ENCODE assay signal across 10 cellular contexts in the genomic region with DNA sequence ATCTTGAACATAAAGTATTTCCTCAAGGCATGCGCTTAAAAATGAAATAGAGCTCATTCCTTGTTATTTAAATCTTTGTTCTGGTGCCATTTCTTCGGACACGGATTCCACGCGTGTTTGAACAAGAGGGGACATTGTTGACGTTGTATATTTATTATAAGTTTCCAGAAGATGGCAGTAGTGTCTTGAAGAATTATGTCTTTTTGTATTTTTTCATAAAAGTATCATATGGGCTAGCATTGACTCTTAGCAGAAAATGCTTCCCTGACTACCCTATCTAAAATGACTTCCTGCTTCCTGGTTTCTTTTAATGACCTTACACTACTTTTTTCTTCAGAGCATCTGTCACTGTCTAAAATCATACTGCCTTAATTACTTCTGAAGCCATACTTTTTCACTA. TPM values are rescaled to one million over a fixed set of nuclear protein-coding genes. Genes with fewer than 3 reads are reported as not detected.
DNase-seq lines count a peak whose midpoint lies in the region; ATAC-seq and TF ChIP-seq lines count a peak whose summit lies in the region.
"Had no signal": no experiment of that assay in that cellular context is flagged by ENCODE, and none has a peak within 500 bp of the region (broad histone marks: within the 10 kb centered on the region; RNA-seq: fewer than 3 reads in every experiment).

No MANE protein-coding gene starts in this region.

- no peaks in the 10 kb centered on the region for H3K79me2 ChIP-seq in OCI-LY3 (ENCODE audit: low read length)

- H3K4me1 Mint-ChIP-seq in stimulated activated memory B cell treated with anti-CD40 and anti-IgM and Interleukin-4, amounts not matched to agents 10 μg/mL and 1 μg/mL and 100 μg/mL, for 72 hours, result peaks cover 32% of the 10 kb centered on the region
- H3K4me1 Mint-ChIP-seq: neural crest cell had no signal

- no peak overlapping the region for H2AFZ ChIP-seq in OCI-LY3 (ENCODE audit: low read depth, low read length)

- H3K36me3 ChIP-seq in cardiac muscle cell (peaks cover 37% of the 10 kb centered on the region), right atrium auricular region (peaks cover 35% of the 10 kb centered on the region), OCI-LY3 (replicated peaks; ENCODE audit: low read depth, low read length) (peaks cover 4% of the 10 kb centered on the region)

- H3K9me3 Mint-ChIP-seq in stimulated activated memory B cell treated with anti-CD40 and anti-IgM and Interleukin-4, amounts not matched to agents 10 μg/mL and 1 μg/mL and 100 μg/mL, for 72 hours, result no peaks in the 10 kb centered on the region
- H3K9me3 Mint-ChIP-seq: neural crest cell had no signal

- H4K20me1 ChIP-seq in OCI-LY3 (ENCODE audit: insufficient read depth, low read length), result peaks cover 8% of the 10 kb centered on the region; the same call in 1 of the 2 replicates

- H3K27ac ChIP-seq in cardiac muscle cell (no peak overlapping the region), right atrium auricular region (no peak overlapping the region), OCI-LY3 (ENCODE audit: low read length) (0 out of 2 replicates have a peak overlapping the region, but pooled peaks have one; percentile 8)

- no peak overlapping the region for H3K4me3 ChIP-seq in cardiac muscle cell
- no peak overlapping the region for H3K4me3 ChIP-seq in right atrium auricular region
- H3K4me3 ChIP-seq in OCI-LY3 (ENCODE audit: low read length), result no peak overlapping the region
- no peak overlapping the region for H3K4me3 ChIP-seq in fibroblast of mammary gland (ENCODE audit: control insufficient read depth, low read depth, low read length)

- no peak for ATAC-seq in stimulated activated memory B cell treated with anti-CD40 and anti-IgM and Interleukin-4, amounts not matched to agents 10 μg/mL and 1 μg/mL and 100 μg/mL, for 72 hours
- ATAC-seq in HG03095 (IDR thresholded peaks at IDR 0.05; ENCODE audit: unreplicated experiment) (no peak), HG02840 (IDR thresholded peaks at IDR 0.05; ENCODE audit: low FRiP score, unreplicated experiment) (no peak)

- no peak overlapping the region for H3K4me3 Mint-ChIP-seq in stimulated activated memory B cell treated with anti-CD40 and anti-IgM and Interleukin-4, amounts not matched to agents 10 μg/mL and 1 μg/mL and 100 μg/mL, for 72 hours
- H3K4me3 Mint-ChIP-seq: neural crest cell had no signal

- H3K9me3 ChIP-seq in cardiac muscle cell (ENCODE audit: low read depth) (no peaks in the 10 kb centered on the region), right atrium auricular region (no peaks in the 10 kb centered on the region), OCI-LY3 (ENCODE audit: insufficient read depth, low read length) (no peaks in the 10 kb centered on the region)

- H3K27ac Mint-ChIP-seq in stimulated activated memory B cell treated with anti-CD40 and anti-IgM and Interleukin-4, amounts not matched to agents 10 μg/mL and 1 μg/mL and 100 μg/mL, for 72 hours, result peak overlapping the region; percentile 47

- H3K9ac ChIP-seq in OCI-LY3 (ENCODE audit: low read length), result no peak overlapping the region

- no peaks in the 10 kb centered on the region for H3K27me3 ChIP-seq in cardiac muscle cell
- no peaks in the 10 kb centered on the region for H3K27me3 ChIP-seq in right atrium auricular region
- no peaks in the 10 kb centered on the region for H3K27me3 ChIP-seq in OCI-LY3 (ENCODE audit: low read depth, low read length)

- peaks cover 54% of the 10 kb centered on the region for H3K36me3 Mint-ChIP-seq in stimulated activated memory B cell treated with anti-CD40 and anti-IgM and Interleukin-4, amounts not matched to agents 10 μg/mL and 1 μg/mL and 100 μg/mL, for 72 hours

- TF ChIP-seq CTCF in cardiac muscle cell (IDR thresholded peaks at IDR 0.05; ENCODE audit: low read depth, low read length), result peak; percentile 16
- peak in 1 of 2 donors; percentile 39 for TF ChIP-seq CTCF in right atrium auricular region (IDR thresholded peaks at IDR 0.05)
- peak; percentile 39; the same call in 1 of the 2 replicates for TF ChIP-seq CTCF in OCI-LY3 (IDR thresholded peaks at IDR 0.05; ENCODE audit: low read depth, low read length)
- TF ChIP-seq CTCF in fibroblast of mammary gland (conservative IDR thresholded peaks at IDR 0.05; ENCODE audit: control insufficient read depth, insufficient read depth, low read depth, low read length), result peak; percentile 3

- H3K4me2 ChIP-seq in OCI-LY3 (ENCODE audit: low read length), result no peak overlapping the region

- no peaks in the 10 kb centered on the region for H3K27me3 Mint-ChIP-seq in stimulated activated memory B cell treated with anti-CD40 and anti-IgM and Interleukin-4, amounts not matched to agents 10 μg/mL and 1 μg/mL and 100 μg/mL, for 72 hours

- H3K4me1 ChIP-seq in cardiac muscle cell (ENCODE audit: low read depth), result no peaks in the 10 kb centered on the region
- H3K4me1 ChIP-seq in right atrium auricular region, result no peaks in the 10 kb centered on the region
- peaks cover 19% of the 10 kb centered on the region for H3K4me1 ChIP-seq in OCI-LY3 (ENCODE audit: low read length)

- DNase-seq in cardiac muscle cell (ENCODE audit: low read depth in 1 of 2, low spot score in 1 of 2) (peak in 1 of 2 donors; percentile 52), right atrium auricular region (ENCODE audit: low spot score) (no peak), fibroblast of mammary gland (ENCODE audit: low read depth) (peak; percentile 17), HUDEP-2 (lab: John Stamatoyannopoulos, UW; ENCODE audit: unreplicated experiment in 76 of 76) (no peak)
- DNase-seq: activated CD8-positive, alpha-beta memory T cell treated with anti-CD3 and anti-CD28 coated beads, Interleukin-2, amount 50 U/mL, for 4 hours had no signal

RNA-seq across cellular contexts. Expression of a gene that starts 20.4 kb away (rescaled TPM):
- 37.8 and 40.4 TPM in 2 replicates for total RNA-seq in cardiac muscle cell
- polyA plus RNA-seq in cardiac muscle cell, result 36.1 and 41.3 TPM in 2 replicates
- total RNA-seq in right atrium auricular region, result 10 to 100 TPM; 31.5 to 36.8 TPM

RNA-seq across cellular contexts. Expression of a gene that starts 50.1 kb away (rescaled TPM):
- 0.06 and 0.78 TPM in 2 replicates for total RNA-seq in cardiac muscle cell
- 0.92 TPM in 1 of 2 replicates, not detected in the other for polyA plus RNA-seq in cardiac muscle cell
- 1 to 10 TPM; 3.6 to 9.1 TPM for total RNA-seq in right atrium auricular region
